In genomic region chr11:72669527-72669926, GRCh38 we compare ENCODE assay signal across 18 cellular contexts. TPM values are rescaled to one million over a fixed set of nuclear protein-coding genes. Genes with fewer than 3 reads are reported as not detected.
A peak's percentile ranks its signal among the peaks of the same experiment; 100 is the strongest.
DNase-seq lines count a peak whose midpoint lies in the region; ATAC-seq, FAIRE-seq and TF ChIP-seq lines count a peak whose summit lies in the region.
"Had no signal": no experiment of that assay in that cellular context is flagged by ENCODE, and none has a peak within 500 bp of the region (broad histone marks: within the 10 kb centered on the region; RNA-seq: fewer than 3 reads in every experiment).

No MANE protein-coding gene starts in this region.

- no peak overlapping the region for H4K91ac ChIP-seq in neuronal stem cell (ENCODE audit: low read depth, low read length, poor library complexity)

- TF ChIP-seq POLR2A in GM12892 (IDR thresholded peaks at IDR 0.05; ENCODE audit: low read depth, low read length) = no peak

- H2BK12ac ChIP-seq in neuronal stem cell (ENCODE audit: low read length) = no peak overlapping the region

- no peaks in the 10 kb centered on the region for H3K36me3 ChIP-seq in neuronal stem cell (replicated peaks in 1 of 2; ENCODE audit: control insufficient read depth in 2 of 2, insufficient read depth in 2 of 2, low read length in 2 of 2)
- H3K36me3 ChIP-seq: SJCRH30 had no signal

- no peak overlapping the region for H2AK5ac ChIP-seq in neuronal stem cell (ENCODE audit: low read depth, low read length)

- H3K79me1 ChIP-seq in neuronal stem cell (ENCODE audit: low read depth, low read length) = no peaks in the 10 kb centered on the region

- H3K27me3 ChIP-seq in neuronal stem cell (ENCODE audit: control insufficient read depth in 3 of 3, insufficient read depth in 3 of 3, low read depth in 1 of 3, low read length in 3 of 3) = peaks cover 0 to 36% (median 11%) of the 10 kb centered on the region in 3 experiments
- H3K27me3 ChIP-seq: SJCRH30 had no signal

- H3K23ac ChIP-seq in neuronal stem cell (ENCODE audit: low read depth, low read length, poor library complexity) = no peak overlapping the region

- no peak overlapping the region for H3K14ac ChIP-seq in neuronal stem cell (ENCODE audit: low read length)

- no peak overlapping the region for H3K27ac ChIP-seq in neuronal stem cell (replicated peaks; ENCODE audit: low read length)
- H3K27ac ChIP-seq: SJCRH30 had no signal

- WGBS in neuronal stem cell (ENCODE audit: extremely low coverage in 2 of 2, insufficient read length in 2 of 2, insufficient replicate concordance in 1 of 2), 2 donors = no CpG with 5 or more reads among the region's 8 CpGs

- no peak overlapping the region for H3K4ac ChIP-seq in neuronal stem cell (ENCODE audit: low read length)

- peak overlapping the region; percentile 2 for H2BK5ac ChIP-seq in neuronal stem cell (ENCODE audit: low read length)

- H2BK120ac ChIP-seq in neuronal stem cell (ENCODE audit: low read depth, low read length) = no peak overlapping the region

- peak overlapping the region; percentile 59 for H2BK15ac ChIP-seq in neuronal stem cell (ENCODE audit: low read length)

- no peak overlapping the region for H3K4me2 ChIP-seq in neuronal stem cell (ENCODE audit: insufficient read depth, low read length, poor library complexity, severe bottlenecking)

- H3K4me1 ChIP-seq in neuronal stem cell (ENCODE audit: control insufficient read depth in 2 of 2, insufficient read depth in 1 of 2, low read depth in 1 of 2, low read length in 2 of 2) = peaks cover 6 to 11% of the 10 kb centered on the region in 2 donors
- H3K4me1 ChIP-seq: SJCRH30 had no signal

- no peak overlapping the region for H3K18ac ChIP-seq in neuronal stem cell (ENCODE audit: low read length)

- no peak overlapping the region for H3K4me3 ChIP-seq in neuronal stem cell (ENCODE audit: low read length in 2 of 2)
- H3K4me3 ChIP-seq: SJCRH30 had no signal

- H4K8ac ChIP-seq in neuronal stem cell (ENCODE audit: low read depth, low read length) = no peak overlapping the region

- peaks cover 4 to 12% of the 10 kb centered on the region in 2 donors for H3K9me3 ChIP-seq in neuronal stem cell (replicated peaks in 1 of 2; ENCODE audit: control insufficient read depth in 2 of 2, insufficient read depth in 1 of 2, low read depth in 1 of 2, low read length in 2 of 2)
- H3K9me3 ChIP-seq: SJCRH30 had no signal

- peak; percentile 69 for FAIRE-seq in GM12892 (lab: Jason Lieb, UNC)

- DNase-seq in Right ventricle myocardium inferior (ENCODE audit: missing footprints) (peak; percentile 15), Right ventricle myocardium superior (no peak), GM12892 (ENCODE audit: insufficient read length) (no peak), NCI-H526 treated with DMSO at 0.1 percent for 48 hours (lab: John Stamatoyannopoulos, UW) (peak; percentile 83), neuronal stem cell (ENCODE audit: low spot score) (no peak), NCI-H2171 treated with DMSO at 0.1 percent for 48 hours (lab: John Stamatoyannopoulos, UW) (no peak)
- DNase-seq: CD4-positive, alpha-beta T cell; COR-L47; DMS79; Karpas-422; MV-4-11; NCI-H1105 treated with DMSO at 0.1 percent for 48 hours; NCI-H1694 treated with DMSO at 0.1 percent for 48 hours; NCI-H2081 treated with DMSO at 0.1 percent for 48 hours; NCI-H774; SJCRH30 had no signal

- intact Hi-C loops in Right ventricle myocardium inferior (cut with DNase I) (no loop called here), Right ventricle myocardium superior (cut with DNase I) (no loop called here)

- no peak overlapping the region for H3K9ac ChIP-seq in neuronal stem cell (ENCODE audit: low read depth, low read length, poor library complexity)

- no peak for ATAC-seq in Right ventricle myocardium inferior
- ATAC-seq in Right ventricle myocardium superior (ENCODE audit: poor library complexity) = no peak
- ATAC-seq in HG03175 (IDR thresholded peaks at IDR 0.05; ENCODE audit: unreplicated experiment) = no peak
- ATAC-seq: Panc1 had no signal

- no peak overlapping the region for H2AFZ ChIP-seq in neuronal stem cell (ENCODE audit: low read length)

RNA-seq across cellular contexts. Expression of gene PDE2A, which starts 4.7 kb away (rescaled TPM):
- 41.2 TPM for total RNA-seq in Right ventricle myocardium inferior
- total RNA-seq in Right ventricle myocardium superior = 38.5 TPM
- polyA plus RNA-seq in GM12892 (2012; ENCODE audit: missing spikeins) = 1.7 TPM
- polyA plus RNA-seq in neuronal stem cell (2013, experiment 1 of 2) = 1.7 TPM
- 1.7 TPM for polyA plus RNA-seq in neuronal stem cell (2013, experiment 2 of 2)

Comparison
In these comparisons a context has a peak if more than half of its experiments do, and no peak if none do; other contexts are left out.
1. DNase-seq: peak in Right ventricle myocardium inferior (single experiment) and NCI-H526 treated with DMSO at 0.1 percent for 48 hours (single experiment); none in Right ventricle myocardium superior (single experiment), GM12892 (single experiment), neuronal stem cell (single experiment) and NCI-H2171 treated with DMSO at 0.1 percent for 48 hours (single experiment).